ENCODE assay signal across 22 cellular contexts in the genomic region with DNA sequence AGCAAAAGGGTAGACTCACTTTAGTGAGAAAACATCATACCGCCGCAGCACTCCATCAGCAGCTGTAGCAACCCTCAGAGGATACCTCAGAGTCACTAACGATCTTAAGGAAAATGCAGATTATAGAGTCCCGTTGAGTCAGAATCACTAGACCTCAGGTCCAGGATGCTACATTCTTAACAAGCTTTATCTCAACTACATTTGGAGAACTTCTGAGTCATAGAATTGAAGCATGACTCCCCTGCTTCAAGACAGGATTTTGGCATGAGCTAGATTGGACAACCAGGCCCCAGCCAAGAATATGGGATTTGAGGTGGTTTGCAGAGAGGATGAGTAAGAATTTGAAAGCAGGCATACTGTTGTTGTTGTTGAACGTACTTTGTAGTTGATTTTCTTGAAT.
DNase-seq lines count a peak whose midpoint lies in the region; ATAC-seq, FAIRE-seq and TF ChIP-seq lines count a peak whose summit lies in the region.
"Had no signal": no experiment of that assay in that cellular context is flagged by ENCODE, and none has a peak within 500 bp of the region (broad histone marks: within the 10 kb centered on the region; RNA-seq: fewer than 3 reads in every experiment).

No MANE protein-coding gene starts in this region.

- ATAC-seq in HG03520 (IDR thresholded peaks at IDR 0.05; ENCODE audit: unreplicated experiment) = no peak
- ATAC-seq: stimulated activated naive CD8-positive, alpha-beta T cell treated with anti-CD3 and anti-CD28 coated beads, Interleukin-15, Interleukin-2, amounts not matched to agents 100 U/mL and 50 U/mL, for 24 hours; upper lobe of right lung had no signal

- DNase-seq in AG08395 (ENCODE audit: low spot score) (peak; percentile 90), H54 (ENCODE audit: insufficient read length, low spot score) (peak; percentile 4), amniotic epithelial cell (ENCODE audit: low read depth) (peak; percentile 98), foreskin fibroblast (peak; percentile 26 to 43), D721Med (ENCODE audit: insufficient read length, low spot score) (no peak), HuH-7.5 (ENCODE audit: low spot score) (no peak), HT-29 (ENCODE audit: low spot score) (no peak)
- DNase-seq: activated CD4-positive, alpha-beta T cell treated with anti-CD3 and anti-CD28 coated beads, Interleukin-2, amount 50 U/mL, for 1 hour; activated T-cell treated with anti-CD3 and anti-CD28 coated beads, Interleukin-2, amount 50 U/mL, for 24 hours; AML-193; COR-L47; hypothalamus; kidney glomerular epithelial cell; midbrain; NCI-H1417 treated with DMSO at 0.1 percent for 48 hours; NCI-H2171; Peyer's patch; stimulated activated naive CD8-positive, alpha-beta T cell treated with anti-CD3 and anti-CD28 coated beads, Interleukin-15, Interleukin-2, amounts not matched to agents 100 U/mL and 50 U/mL, for 24 hours; upper lobe of right lung had no signal

- H3K4me3 ChIP-seq in foreskin fibroblast (ENCODE audit: low read depth in 1 of 2, low read length in 2 of 2) = no peak overlapping the region
- H3K4me3 ChIP-seq: cardiac muscle cell, Peyer's patch, upper lobe of right lung had no signal

- no peak for TF ChIP-seq CTCF in foreskin fibroblast (IDR thresholded peaks at IDR 0.05; ENCODE audit: low read depth, low read length)
- no peak for TF ChIP-seq CTCF in D721Med (IDR thresholded peaks at IDR 0.05; ENCODE audit: insufficient read depth, missing control alignments)

- FAIRE-seq in H54 (lab: Jason Lieb, UNC) (no peak), D721Med (lab: Jason Lieb, UNC) (no peak)
- FAIRE-seq: GM12891 had no signal

- TF ChIP-seq POLR2A in H54 (IDR thresholded peaks at IDR 0.05; ENCODE audit: low read depth, low read length) = no peak

Comparison
In these comparisons a context has a peak if more than half of its experiments do, and no peak if none do; other contexts are left out.
1. DNase-seq: peak in AG08395 (single experiment), H54 (single experiment), amniotic epithelial cell (single experiment) and foreskin fibroblast (2 of 2); none in D721Med (single experiment), HuH-7.5 (single experiment) and HT-29 (single experiment).